1 cellular context compared by ENCODE assay signal in the genomic region with DNA sequence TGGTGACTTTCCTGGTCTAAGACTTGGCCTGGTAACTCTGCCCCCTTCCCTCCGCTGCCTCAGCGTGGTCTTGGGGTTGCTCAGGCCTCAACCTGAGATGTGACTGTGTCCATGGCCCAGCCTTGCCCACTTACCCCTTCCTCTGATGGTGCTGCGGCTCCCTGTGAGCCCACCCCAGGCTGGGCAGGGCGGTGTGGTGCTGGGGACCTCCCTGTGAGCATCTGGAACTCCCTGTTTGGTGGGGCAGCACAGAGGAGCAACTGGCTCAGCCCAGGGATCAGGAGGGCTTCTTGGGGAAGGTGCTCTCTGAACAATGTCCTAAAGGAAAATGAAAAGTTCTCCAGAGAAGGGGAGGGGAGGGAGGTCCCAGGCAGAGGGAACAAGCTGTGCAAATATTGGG.
TF ChIP-seq lines count a peak whose summit lies in the region.

No MANE protein-coding gene starts in this region.

TF ChIP-seq in HepG2, 621 proteins besides CTCF, POLR2A, EP300 and RAD21 (continued from another document and continues in another):
- TF ChIP-seq GPN1 (CRISPR knock-in tag; IDR thresholded peaks at IDR 0.05; ENCODE audit: borderline replicate concordance) (no peak), AKNA (CRISPR knock-in tag; IDR thresholded peaks at IDR 0.05; ENCODE audit: borderline replicate concordance) (no peak), RFXANK (CRISPR knock-in tag; IDR thresholded peaks at IDR 0.05) (no peak), ZNF792 (CRISPR knock-in tag; IDR thresholded peaks at IDR 0.05) (no peak), ZBTB25 (CRISPR knock-in tag; IDR thresholded peaks at IDR 0.05) (no peak), NRL (CRISPR knock-in tag; IDR thresholded peaks at IDR 0.05; ENCODE audit: borderline replicate concordance) (0 out of 2 replicates have a peak, but pooled peaks have one; percentile 3), NONO (IDR thresholded peaks at IDR 0.05) (no peak), NONO (CRISPR knock-in tag; conservative IDR thresholded peaks at IDR 0.05) (peak; percentile 28; the same call in 1 of the 2 replicates), CEBPB (IDR thresholded peaks at IDR 0.05; ENCODE audit: borderline replicate concordance, low read depth, low read length) (no peak), SMAD1 (CRISPR knock-in tag; IDR thresholded peaks at IDR 0.05; ENCODE audit: borderline replicate concordance, low read depth) (peak; percentile 61; the same call in 1 of the 2 replicates), ZNF720 (CRISPR knock-in tag; IDR thresholded peaks at IDR 0.05) (no peak), ZNF567 (CRISPR knock-in tag; IDR thresholded peaks at IDR 0.05; ENCODE audit: borderline replicate concordance) (0 out of 2 replicates have a peak, but pooled peaks have one; percentile 48), ZSCAN25 (CRISPR knock-in tag; IDR thresholded peaks at IDR 0.05) (no peak), YEATS4 (CRISPR knock-in tag; IDR thresholded peaks at IDR 0.05; ENCODE audit: borderline replicate concordance) (no peak), ZNF512B (CRISPR knock-in tag; IDR thresholded peaks at IDR 0.05; ENCODE audit: borderline replicate concordance) (no peak), SSRP1 (CRISPR knock-in tag; IDR thresholded peaks at IDR 0.05) (0 out of 2 replicates have a peak, but pooled peaks have one; percentile 21), ZNF605 (CRISPR knock-in tag; IDR thresholded peaks at IDR 0.05) (peak; percentile 30), ZNF564 (CRISPR knock-in tag; IDR thresholded peaks at IDR 0.05) (0 out of 2 replicates have a peak, but pooled peaks have one; percentile 21), ZNF83 (CRISPR knock-in tag; IDR thresholded peaks at IDR 0.05; ENCODE audit: borderline replicate concordance) (0 out of 2 replicates have a peak, but pooled peaks have one; percentile 90), NBN (conservative IDR thresholded peaks at IDR 0.05) (no peak), RERE (CRISPR knock-in tag; IDR thresholded peaks at IDR 0.05; ENCODE audit: low read depth) (no peak), ZC3H4 (CRISPR knock-in tag; IDR thresholded peaks at IDR 0.05; ENCODE audit: borderline replicate concordance) (peak; percentile 82; the same call in 1 of the 2 replicates), ZNF460 (CRISPR knock-in tag; IDR thresholded peaks at IDR 0.05; ENCODE audit: borderline replicate concordance) (no peak)
- TF ChIP-seq, protein P1, sequence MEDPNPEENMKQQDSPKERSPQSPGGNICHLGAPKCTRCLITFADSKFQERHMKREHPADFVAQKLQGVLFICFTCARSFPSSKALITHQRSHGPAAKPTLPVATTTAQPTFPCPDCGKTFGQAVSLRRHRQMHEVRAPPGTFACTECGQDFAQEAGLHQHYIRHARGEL (CRISPR knock-in tag; IDR thresholded peaks at IDR 0.05): no peak
- TF ChIP-seq, protein P2, sequence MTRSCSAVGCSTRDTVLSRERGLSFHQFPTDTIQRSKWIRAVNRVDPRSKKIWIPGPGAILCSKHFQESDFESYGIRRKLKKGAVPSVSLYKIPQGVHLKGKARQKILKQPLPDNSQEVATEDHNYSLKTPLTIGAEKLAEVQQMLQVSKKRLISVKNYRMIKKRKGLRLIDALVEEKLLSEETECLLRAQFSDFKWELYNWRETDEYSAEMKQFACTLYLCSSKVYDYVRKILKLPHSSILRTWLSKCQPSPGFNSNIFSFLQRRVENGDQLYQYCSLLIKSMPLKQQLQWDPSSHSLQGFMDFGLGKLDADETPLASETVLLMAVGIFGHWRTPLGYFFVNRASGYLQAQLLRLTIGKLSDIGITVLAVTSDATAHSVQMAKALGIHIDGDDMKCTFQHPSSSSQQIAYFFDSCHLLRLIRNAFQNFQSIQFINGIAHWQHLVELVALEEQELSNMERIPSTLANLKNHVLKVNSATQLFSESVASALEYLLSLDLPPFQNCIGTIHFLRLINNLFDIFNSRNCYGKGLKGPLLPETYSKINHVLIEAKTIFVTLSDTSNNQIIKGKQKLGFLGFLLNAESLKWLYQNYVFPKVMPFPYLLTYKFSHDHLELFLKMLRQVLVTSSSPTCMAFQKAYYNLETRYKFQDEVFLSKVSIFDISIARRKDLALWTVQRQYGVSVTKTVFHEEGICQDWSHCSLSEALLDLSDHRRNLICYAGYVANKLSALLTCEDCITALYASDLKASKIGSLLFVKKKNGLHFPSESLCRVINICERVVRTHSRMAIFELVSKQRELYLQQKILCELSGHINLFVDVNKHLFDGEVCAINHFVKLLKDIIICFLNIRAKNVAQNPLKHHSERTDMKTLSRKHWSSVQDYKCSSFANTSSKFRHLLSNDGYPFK (CRISPR knock-in tag; IDR thresholded peaks at IDR 0.05; ENCODE audit: borderline replicate concordance): 0 out of 2 replicates have a peak, but pooled peaks have one; percentile 4
- TF ChIP-seq, protein P3, sequence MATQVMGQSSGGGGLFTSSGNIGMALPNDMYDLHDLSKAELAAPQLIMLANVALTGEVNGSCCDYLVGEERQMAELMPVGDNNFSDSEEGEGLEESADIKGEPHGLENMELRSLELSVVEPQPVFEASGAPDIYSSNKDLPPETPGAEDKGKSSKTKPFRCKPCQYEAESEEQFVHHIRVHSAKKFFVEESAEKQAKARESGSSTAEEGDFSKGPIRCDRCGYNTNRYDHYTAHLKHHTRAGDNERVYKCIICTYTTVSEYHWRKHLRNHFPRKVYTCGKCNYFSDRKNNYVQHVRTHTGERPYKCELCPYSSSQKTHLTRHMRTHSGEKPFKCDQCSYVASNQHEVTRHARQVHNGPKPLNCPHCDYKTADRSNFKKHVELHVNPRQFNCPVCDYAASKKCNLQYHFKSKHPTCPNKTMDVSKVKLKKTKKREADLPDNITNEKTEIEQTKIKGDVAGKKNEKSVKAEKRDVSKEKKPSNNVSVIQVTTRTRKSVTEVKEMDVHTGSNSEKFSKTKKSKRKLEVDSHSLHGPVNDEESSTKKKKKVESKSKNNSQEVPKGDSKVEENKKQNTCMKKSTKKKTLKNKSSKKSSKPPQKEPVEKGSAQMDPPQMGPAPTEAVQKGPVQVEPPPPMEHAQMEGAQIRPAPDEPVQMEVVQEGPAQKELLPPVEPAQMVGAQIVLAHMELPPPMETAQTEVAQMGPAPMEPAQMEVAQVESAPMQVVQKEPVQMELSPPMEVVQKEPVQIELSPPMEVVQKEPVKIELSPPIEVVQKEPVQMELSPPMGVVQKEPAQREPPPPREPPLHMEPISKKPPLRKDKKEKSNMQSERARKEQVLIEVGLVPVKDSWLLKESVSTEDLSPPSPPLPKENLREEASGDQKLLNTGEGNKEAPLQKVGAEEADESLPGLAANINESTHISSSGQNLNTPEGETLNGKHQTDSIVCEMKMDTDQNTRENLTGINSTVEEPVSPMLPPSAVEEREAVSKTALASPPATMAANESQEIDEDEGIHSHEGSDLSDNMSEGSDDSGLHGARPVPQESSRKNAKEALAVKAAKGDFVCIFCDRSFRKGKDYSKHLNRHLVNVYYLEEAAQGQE (IDR thresholded peaks at IDR 0.05; ENCODE audit: borderline replicate concordance in 1 of 2, low read depth in 1 of 2, low read length in 2 of 2): no peak
